ENCODE assay signal across 28 cellular contexts in genomic region chr1:114861384-114861783, GRCh38. TPM values are rescaled to one million over a fixed set of nuclear protein-coding genes. Genes with fewer than 3 reads are reported as not detected.
A peak's percentile ranks its signal among the peaks of the same experiment; 100 is the strongest.
DNase-seq lines count a peak whose midpoint lies in the region; ATAC-seq and TF ChIP-seq lines count a peak whose summit lies in the region.
"Had no signal": no experiment of that assay in that cellular context is flagged by ENCODE, and none has a peak within 500 bp of the region (broad histone marks: within the 10 kb centered on the region; RNA-seq: fewer than 3 reads in every experiment).

No MANE protein-coding gene starts in this region.

- H3K9me2 ChIP-seq in MM.1S (replicated peaks; ENCODE audit: insufficient read depth, low read length) = no peaks in the 10 kb centered on the region

- H3K36me3 ChIP-seq in MM.1S (replicated peaks; ENCODE audit: insufficient read depth, low read length) = no peaks in the 10 kb centered on the region
- H3K36me3 ChIP-seq in spleen = no peaks in the 10 kb centered on the region
- H3K36me3 ChIP-seq: BE2C, BLaER1 had no signal

- H3K4me2 ChIP-seq in MM.1S (ENCODE audit: low read depth, low read length) = peak overlapping the region; percentile 39; the same call in 1 of the 2 replicates
- H3K4me2 ChIP-seq: BLaER1 had no signal

- TF ChIP-seq CTCF in MM.1S (IDR thresholded peaks at IDR 0.05; ENCODE audit: low read length) = no peak
- no peak for TF ChIP-seq CTCF in spleen (IDR thresholded peaks at IDR 0.05 in 8 of 11, conservative IDR thresholded peaks at IDR 0.05 in 3 of 11)

- TF ChIP-seq POLR2A in spleen (IDR thresholded peaks at IDR 0.05) = no peak

- no peaks in the 10 kb centered on the region for H3K4me1 ChIP-seq in MM.1S (ENCODE audit: low read length)
- H3K4me1 ChIP-seq in spleen = no peaks in the 10 kb centered on the region
- H3K4me1 ChIP-seq: BE2C, BLaER1 had no signal

- no peaks in the 10 kb centered on the region for H3F3A ChIP-seq in MM.1S (ENCODE audit: insufficient read depth, low read length)

- H3K27ac ChIP-seq in MM.1S (ENCODE audit: low read length) (no peak overlapping the region), spleen (no peak overlapping the region)
- H3K27ac ChIP-seq: BLaER1 had no signal

- 60 to 83% (median 70%) methylated on average over 3 of the region's 3 CpGs for WGBS in spleen, 5 donors

- ATAC-seq in GM21367 (IDR thresholded peaks at IDR 0.05; ENCODE audit: unreplicated experiment) = no peak
- ATAC-seq: GM12878 had no signal

- no peaks in the 10 kb centered on the region for H4K20me1 ChIP-seq in MM.1S (ENCODE audit: insufficient read depth, low read length)
- H4K20me1 ChIP-seq: BLaER1 had no signal

- H3K79me2 ChIP-seq in MM.1S (ENCODE audit: low read length) = no peaks in the 10 kb centered on the region

- DNase-seq in NCI-H82 (lab: John Stamatoyannopoulos, UW) (peak; percentile 9), NCI-H82 treated with DMSO at 0.1 percent for 48 hours (lab: John Stamatoyannopoulos, UW; ENCODE audit: unreplicated experiment) (no peak), MM.1S (peak; percentile 55), OCI-M1 (lab: John Stamatoyannopoulos, UW) (peak; percentile 59), spleen (no peak), SW480 (ENCODE audit: low spot score) (no peak)
- DNase-seq: 8988T; ACHN; BE2C; C1 segment of cervical spinal cord; CD4-positive, alpha-beta memory T cell; CD4-positive, CD25-positive, alpha-beta regulatory T cell; CD8-positive, alpha-beta memory T cell; COR-L47; DMS 273 treated with DMSO at 0.1 percent for 48 hours; DMS153; DMS53; DMS79; DND-41; EL; GDM1 had no signal

- no peak overlapping the region; the same call in 1 of the 2 replicates for H3K4me3 ChIP-seq in MM.1S (ENCODE audit: low read length)
- no peak overlapping the region for H3K4me3 ChIP-seq in spleen
- H3K4me3 ChIP-seq: BLaER1, GM12878 had no signal

- H3K9ac ChIP-seq in MM.1S (ENCODE audit: low read length) = no peak overlapping the region
- H3K9ac ChIP-seq: BLaER1 had no signal

- H2AFZ ChIP-seq in MM.1S (ENCODE audit: low read length) = no peak overlapping the region

- H3K27me3 ChIP-seq in MM.1S (replicated peaks; ENCODE audit: insufficient read depth, low read length) (no peaks in the 10 kb centered on the region), spleen (replicated peaks in 1 of 7) (peaks cover 0 to 19% (median 3%) of the 10 kb centered on the region in 7 donors)
- H3K27me3 ChIP-seq: BE2C, BLaER1 had no signal

- intact Hi-C loops in spleen (cut with DNase I; ENCODE audit: low total_unique reads) = no loop called here

- H3K9me3 ChIP-seq in MM.1S (replicated peaks; ENCODE audit: insufficient read depth, low read length) (no peaks in the 10 kb centered on the region), spleen (no peaks in the 10 kb centered on the region)
- H3K9me3 ChIP-seq: BE2C, BLaER1 had no signal

RNA-seq across cellular contexts. Expression of gene SYCP1, which starts 6.7 kb away (rescaled TPM):
- total RNA-seq in spleen = not detected
- not detected for polyA plus RNA-seq in spleen
- total RNA-seq: CD4-positive, alpha-beta memory T cell; CD4-positive, CD25-positive, alpha-beta regulatory T cell; CD8-positive, alpha-beta memory T cell; Daoy; G401; GM12878 had no signal
- polyA plus RNA-seq: AG04450; CD14-positive monocyte; CD4-positive, alpha-beta memory T cell; CD4-positive, CD25-positive, alpha-beta regulatory T cell; CD8-positive, alpha-beta memory T cell; GM12878 had no signal

Comparison
In these comparisons a context has a peak if more than half of its experiments do, and no peak if none do; other contexts are left out.
1. DNase-seq: peak in NCI-H82 (single experiment), MM.1S (single experiment) and OCI-M1 (single experiment); none in NCI-H82 treated with DMSO at 0.1 percent for 48 hours (single experiment), spleen (single experiment) and SW480 (single experiment).